Comparison of ENCODE assay signal across 8 cellular contexts in genomic region chr7:90211391-90212148, GRCh38. TPM values are rescaled to one million over a fixed set of nuclear protein-coding genes. Genes with fewer than 3 reads are reported as not detected.
A peak's percentile ranks its signal among the peaks of the same experiment; 100 is the strongest.
DNase-seq lines count a peak whose midpoint lies in the region; ATAC-seq and TF ChIP-seq lines count a peak whose summit lies in the region.

Gene STEAP2, plus strand, starts transcription at chr7:90211740. Its CDS starts 13,343 bp downstream, at chr7:90225083.

- no peaks in the 10 kb centered on the region for H3K36me3 Mint-ChIP-seq in CD4-positive, alpha-beta memory T cell
- no peaks in the 10 kb centered on the region for H3K36me3 Mint-ChIP-seq in osteocyte (ENCODE audit: unreplicated experiment)

- no peaks in the 10 kb centered on the region for H3K9me3 Mint-ChIP-seq in CD4-positive, alpha-beta memory T cell
- H3K9me3 Mint-ChIP-seq in osteocyte (ENCODE audit: unreplicated experiment) = no peaks in the 10 kb centered on the region

- TF ChIP-seq CTCF in cardiac muscle cell (IDR thresholded peaks at IDR 0.05; ENCODE audit: low read depth, low read length) (peak; percentile 67), osteocyte (IDR thresholded peaks at IDR 0.05) (peak; percentile 63), uterus (IDR thresholded peaks at IDR 0.05) (peak; percentile 40 to 86 (median 64))

- DNase-seq in CD4-positive, alpha-beta memory T cell = no peak
- DNase-seq in NCI-H524 (lab: John Stamatoyannopoulos, UW) = peak; percentile 84 to 88
- peak; percentile 92 to 98 for DNase-seq in cardiac muscle cell (ENCODE audit: low read depth in 1 of 2, low spot score in 1 of 2)
- DNase-seq in osteocyte (ENCODE audit: extremely low spot score, unreplicated experiment) = peak; percentile 89
- DNase-seq in uterus = peak; percentile 94 to 95

- POLR2A ChIA-PET in CD4-positive, alpha-beta memory T cell (lab: Charles Lee; ENCODE audit: partially characterized antibody) = no interaction called here

- WGBS in adipose tissue, 3 donors = 1 to 2% (median 1%) methylated on average over 73 of the region's 73 CpGs

- peak; percentile 63 for TF ChIP-seq POLR2A in GM19193 (IDR thresholded peaks at IDR 0.05; ENCODE audit: extremely low read depth, insufficient read depth, insufficient read length)
- peak in 1 of 2 donors; percentile 65 for TF ChIP-seq POLR2A in uterus (IDR thresholded peaks at IDR 0.05)

- peaks cover 11 to 16% of the 10 kb centered on the region in 2 donors for H3K27me3 Mint-ChIP-seq in CD4-positive, alpha-beta memory T cell
- H3K27me3 Mint-ChIP-seq in osteocyte (ENCODE audit: unreplicated experiment) = peaks cover 30% of the 10 kb centered on the region

- CTCF ChIA-PET in CD4-positive, alpha-beta memory T cell (lab: Charles Lee; ENCODE audit: partially characterized antibody) = no interaction called here

- no peak within 1 kb of the TSS for H3K27ac Mint-ChIP-seq in CD4-positive, alpha-beta memory T cell
- H3K27ac Mint-ChIP-seq in osteocyte (ENCODE audit: unreplicated experiment) = no peak within 1 kb of the TSS

- ATAC-seq in HG03175 (IDR thresholded peaks at IDR 0.05; ENCODE audit: unreplicated experiment) = peak; percentile 91

- no peaks in the 10 kb centered on the region for H3K36me3 ChIP-seq in CD4-positive, alpha-beta memory T cell (ENCODE audit: insufficient read depth, low read length)
- H3K36me3 ChIP-seq in cardiac muscle cell = no peaks in the 10 kb centered on the region
- no peaks in the 10 kb centered on the region for H3K36me3 ChIP-seq in uterus

- no peaks in the 10 kb centered on the region for H3K4me1 ChIP-seq in CD4-positive, alpha-beta memory T cell (ENCODE audit: insufficient read depth, low read length)
- H3K4me1 ChIP-seq in cardiac muscle cell (ENCODE audit: low read depth) (no peaks in the 10 kb centered on the region), uterus (no peaks in the 10 kb centered on the region)

- H3K4me3 ChIP-seq in CD4-positive, alpha-beta memory T cell (ENCODE audit: low read length in 2 of 2) = no peak within 1 kb of the TSS
- H3K4me3 ChIP-seq in cardiac muscle cell (peak within 1 kb of the TSS; percentile 55), uterus (peak within 1 kb of the TSS; percentile 36 to 92)

- intact Hi-C loops in CD4-positive, alpha-beta memory T cell (cut with micrococcal nuclease) = no loop called here
- intact Hi-C loops in uterus (cut with DNase I; ENCODE audit: low total_unique reads) = no loop called here

- no peak within 1 kb of the TSS for H3K27ac ChIP-seq in CD4-positive, alpha-beta memory T cell (ENCODE audit: low read depth, low read length)
- H3K27ac ChIP-seq in adipose tissue (ENCODE audit: low read depth, low read length) (peak within 1 kb of the TSS; percentile 53), cardiac muscle cell (no peak within 1 kb of the TSS), uterus (peak within 1 kb of the TSS; percentile 77 to 94)

- H3K9me3 ChIP-seq in CD4-positive, alpha-beta memory T cell (ENCODE audit: control insufficient read depth in 1 of 2, low read length in 2 of 2) = no peaks in the 10 kb centered on the region
- H3K9me3 ChIP-seq in cardiac muscle cell (ENCODE audit: low read depth) (no peaks in the 10 kb centered on the region), uterus (no peaks in the 10 kb centered on the region)

- peaks cover 2 to 6% (median 5%) of the 10 kb centered on the region in 4 donors for H3K4me1 Mint-ChIP-seq in CD4-positive, alpha-beta memory T cell
- H3K4me1 Mint-ChIP-seq in osteocyte (ENCODE audit: unreplicated experiment) = peaks cover 13% of the 10 kb centered on the region

- peak within 1 kb of the TSS in 6 of 8 donors; percentile 26 to 51 (median 38) for H3K4me3 Mint-ChIP-seq in CD4-positive, alpha-beta memory T cell
- H3K4me3 Mint-ChIP-seq in osteocyte (ENCODE audit: unreplicated experiment) = peak within 1 kb of the TSS; percentile 68

- no peaks in the 10 kb centered on the region for H3K27me3 ChIP-seq in CD4-positive, alpha-beta memory T cell (ENCODE audit: insufficient read depth, low read length)
- H3K27me3 ChIP-seq in cardiac muscle cell (peaks cover 9% of the 10 kb centered on the region), uterus (no peaks in the 10 kb centered on the region)

RNA-seq across cellular contexts. Expression of gene STEAP2, which starts in this region (rescaled TPM):
- total RNA-seq in CD4-positive, alpha-beta memory T cell = under 1 TPM in 1 of 2 experiments, not detected in 1; 0.06 TPM
- polyA plus RNA-seq in CD4-positive, alpha-beta memory T cell = not detected
- polyA plus RNA-seq in adipose tissue (10 to 100 TPM in 1 of 3 donors, 1 to 10 TPM in 2; 2.6 to 11.4 (median 5.5) TPM), cardiac muscle cell (2.0 and 2.1 TPM in 2 replicates)
- total RNA-seq in cardiac muscle cell (2.9 and 3.4 TPM in 2 replicates), osteocyte (not detected in 2 replicates), uterus (10 to 100 TPM; 18.0 to 48.2 (median 31.2) TPM)

Comparison
In these comparisons a context has a peak if more than half of its experiments do, and no peak if none do; other contexts are left out.
1. Peak in DNase-seq in osteocyte; RNA of the gene not detected or under 1 TPM.
2. DNase-seq: peak in NCI-H524 (2 of 2), cardiac muscle cell (2 of 2) and uterus (2 of 2); none in CD4-positive, alpha-beta memory T cell (0 of 5).
3. H3K27ac ChIP-seq: peak in adipose tissue (single experiment) and uterus (2 of 2); none in CD4-positive, alpha-beta memory T cell (single experiment) and cardiac muscle cell (single experiment).
4. H3K4me3 ChIP-seq: peak in cardiac muscle cell (single experiment) and uterus (2 of 2); none in CD4-positive, alpha-beta memory T cell (0 of 2).
5. Peak in every context shown above with its lines, with median percentiles within 50 percentile points of each other: CTCF ChIP-seq.